ENCODE assay signal across 8 cellular contexts in genomic region chr2:230326453-230327417, GRCh38. TPM values are rescaled to one million over a fixed set of nuclear protein-coding genes. Genes with fewer than 3 reads are reported as not detected.
DNase-seq lines count a peak whose midpoint lies in the region; ATAC-seq, FAIRE-seq and TF ChIP-seq lines count a peak whose summit lies in the region.

Gene SP140L (plus strand): TSS chr2:230327193. CDS start chr2:230327270, 77 bp downstream.

- H3K27me3 ChIP-seq in PC-9 (ENCODE audit: insufficient read depth, low read depth) (no peaks in the 10 kb centered on the region), parathyroid adenoma (ENCODE audit: control insufficient read depth, insufficient read depth, low read length) (no peaks in the 10 kb centered on the region), thyroid gland (no peaks in the 10 kb centered on the region)

- POLR2A ChIA-PET in PC-9 (lab: Charles Lee; ENCODE audit: unreplicated experiment) = no interaction called here

- CTCF ChIA-PET in PC-9 (lab: Charles Lee) = interaction anchor here (0.6 to 1.0 kb wide), 3 partner anchors 166 to 273 kb away, joined by 3 to 7 read pairs (median 3); no protein-coding TSS in a partner anchor

- peak within 1 kb of the TSS; percentile 58 for H3K27ac ChIP-seq in PC-9
- H3K27ac ChIP-seq in parathyroid adenoma = peak within 1 kb of the TSS; percentile 61
- H3K27ac ChIP-seq in thyroid gland = peak within 1 kb of the TSS; percentile 41 to 62 (median 59)

- no peak for FAIRE-seq in D721Med (lab: Jason Lieb, UNC)

- no peak within 1 kb of the TSS for H3K9ac ChIP-seq in parathyroid adenoma

- DNase-seq in PC-9 = peak; percentile 70 to 82
- DNase-seq in activated T-cell treated with anti-CD3 and anti-CD28 coated beads, Interleukin-2, amount 50 U/mL, for 1 hour = peak; percentile 78
- DNase-seq in fibroblast of peridontal ligament (ENCODE audit: extremely low read depth) = peak; percentile 84
- DNase-seq in thyroid gland = peak; percentile 51 to 65
- no peak for DNase-seq in D721Med (ENCODE audit: insufficient read length, low spot score)

- no peak for TF ChIP-seq CTCF in PC-9 (conservative IDR thresholded peaks at IDR 0.05)
- no peak for TF ChIP-seq CTCF in parathyroid adenoma (IDR thresholded peaks at IDR 0.05)
- TF ChIP-seq CTCF in thyroid gland (IDR thresholded peaks at IDR 0.05) = no peak
- TF ChIP-seq CTCF in D721Med (IDR thresholded peaks at IDR 0.05; ENCODE audit: insufficient read depth, missing control alignments) = no peak

- TSS peak; percentile 67 for BruUV-seq in PC-9 (replicated peaks; lab: Mats Ljungman, UMichigan)

- H3K4me1 ChIP-seq in PC-9 (replicated peaks; ENCODE audit: insufficient read depth) (peaks cover 19% of the 10 kb centered on the region; the same call in 1 of the 2 replicates), parathyroid adenoma (no peaks in the 10 kb centered on the region), thyroid gland (peaks cover 9% of the 10 kb centered on the region in 2 donors)

- no peaks in the 10 kb centered on the region for H3K9me2 ChIP-seq in PC-9 (ENCODE audit: insufficient read depth)

- H3K36me3 ChIP-seq in PC-9 (ENCODE audit: low read depth) (no peaks in the 10 kb centered on the region), parathyroid adenoma (ENCODE audit: control insufficient read depth, insufficient read depth, low read length) (no peaks in the 10 kb centered on the region), thyroid gland (no peaks in the 10 kb centered on the region)

- intact Hi-C loops in PC-9 (cut with micrococcal nuclease; ENCODE audit: unreplicated experiment) (loop anchor here (2.0 to 10.0 kb wide), 3 partner anchors 86 to 398 kb away; no protein-coding TSS in a partner anchor), thyroid gland (cut with DNase I) (loop anchor here (10.0 kb wide), 1 partner anchor 98 kb away; no protein-coding TSS in a partner anchor)

- H3K9me3 ChIP-seq in PC-9 (ENCODE audit: insufficient read depth, low read depth) (no peaks in the 10 kb centered on the region), parathyroid adenoma (ENCODE audit: control insufficient read depth, low read length) (no peaks in the 10 kb centered on the region), thyroid gland (no peaks in the 10 kb centered on the region)

- H3K4me3 ChIP-seq in PC-9 = peak within 1 kb of the TSS; percentile 67
- H3K4me3 ChIP-seq in parathyroid adenoma (ENCODE audit: low read depth, low read length) = peak within 1 kb of the TSS; percentile 42
- peak within 1 kb of the TSS in 2 of 3 donors; percentile 19 to 40 for H3K4me3 ChIP-seq in thyroid gland (replicated peaks in 1 of 3)

- H3F3A ChIP-seq in PC-9 (ENCODE audit: insufficient read depth, low read depth) = 0 out of 2 replicates have a peak, but pooled peaks cover 13% of the 10 kb centered on the region

- no peaks in the 10 kb centered on the region for H4K20me1 ChIP-seq in PC-9 (ENCODE audit: insufficient read depth)

- H3K79me2 ChIP-seq in PC-9 (ENCODE audit: low read depth) (no peaks in the 10 kb centered on the region), parathyroid adenoma (no peaks in the 10 kb centered on the region)

- no peak for TF ChIP-seq POLR2A in thyroid gland (IDR thresholded peaks at IDR 0.05)

- peak; percentile 84 for ATAC-seq in GM18858 (IDR thresholded peaks at IDR 0.05; ENCODE audit: unreplicated experiment)
- ATAC-seq in HG03025 (IDR thresholded peaks at IDR 0.05; ENCODE audit: low FRiP score, unreplicated experiment) = peak; percentile 83

- 14 to 31% methylated on average over 11 of the region's 11 CpGs for WGBS in thyroid gland, 2 donors

- peak within 1 kb of the TSS; percentile 85 for H3K4me2 ChIP-seq in PC-9
- H3K4me2 ChIP-seq in parathyroid adenoma (ENCODE audit: low read length) = peak within 1 kb of the TSS; percentile 44

- peak within 1 kb of the TSS; percentile 88 for H2AFZ ChIP-seq in PC-9
- peak within 1 kb of the TSS; percentile 87 for H2AFZ ChIP-seq in parathyroid adenoma

RNA-seq across cellular contexts. Expression of gene SP140L, which starts in this region (rescaled TPM):
- total RNA-seq in PC-9 (2021) (15.1 and 23.6 TPM in 2 replicates), thyroid gland (10 to 100 TPM in 1 of 4 donors, 1 to 10 TPM in 3; 6.5 to 18.6 (median 8.4) TPM)
